ENCODE assay signal across 14 cellular contexts in the genomic region with DNA sequence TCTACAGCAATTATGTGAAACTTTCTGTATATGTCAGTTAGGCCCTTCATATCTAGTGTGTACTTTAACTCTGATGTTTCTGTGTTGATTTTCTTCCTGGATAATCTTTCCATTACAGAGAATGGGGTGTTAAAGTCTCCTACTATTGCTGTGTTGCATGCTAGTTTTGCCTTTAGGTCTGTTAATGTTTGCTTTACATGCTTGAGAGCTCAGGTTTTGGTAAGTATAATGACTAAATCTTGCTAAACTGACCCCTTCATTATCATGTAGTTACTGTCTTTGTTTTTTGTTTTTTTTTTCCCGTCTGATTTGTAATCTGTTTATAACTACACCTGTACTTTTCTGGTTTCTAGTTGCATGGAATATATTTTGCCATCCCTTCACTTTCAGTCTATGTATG.
A peak's percentile ranks its signal among the peaks of the same experiment; 100 is the strongest.
DNase-seq lines count a peak whose midpoint lies in the region; ATAC-seq and TF ChIP-seq lines count a peak whose summit lies in the region.
"Had no signal": no experiment of that assay in that cellular context is flagged by ENCODE, and none has a peak within 500 bp of the region (broad histone marks: within the 10 kb centered on the region; RNA-seq: fewer than 3 reads in every experiment).

No MANE protein-coding gene starts in this region.

- peaks cover 27% of the 10 kb centered on the region for H3K4me1 Mint-ChIP-seq in neural progenitor cell

- H2BK120ac ChIP-seq in mesenchymal stem cell (ENCODE audit: low read depth, low read length): no peak overlapping the region

- H3K9me3 ChIP-seq in neural progenitor cell (ENCODE audit: low read depth): no peaks in the 10 kb centered on the region
- H3K9me3 ChIP-seq in mesenchymal stem cell (ENCODE audit: control insufficient read depth, low read length): no peaks in the 10 kb centered on the region
- H3K9me3 ChIP-seq: testis had no signal

- WGBS in mesenchymal stem cell: no CpG with 5 or more reads among the region's 1 CpG

- H3K4me3 Mint-ChIP-seq in neural progenitor cell: no peak overlapping the region
- H3K4me3 Mint-ChIP-seq: CD4-positive, CD25-positive, alpha-beta regulatory T cell; nephron progenitor cell had no signal

- H2AFZ ChIP-seq in neural progenitor cell (replicated peaks) (no peak overlapping the region), mesenchymal stem cell (ENCODE audit: low read depth, low read length) (no peak overlapping the region)

- no peaks in the 10 kb centered on the region for H3K36me3 ChIP-seq in neural progenitor cell
- H3K36me3 ChIP-seq in mesenchymal stem cell (ENCODE audit: control insufficient read depth in 1 of 2, insufficient read depth in 2 of 2, low read depth in 1 of 2, low read length in 2 of 2): no peaks in the 10 kb centered on the region

- H3K4me2 ChIP-seq in neural progenitor cell (no peak overlapping the region), mesenchymal stem cell (ENCODE audit: low read length, poor library complexity, severe bottlenecking) (no peak overlapping the region)

- H3K27me3 ChIP-seq in neural progenitor cell (no peaks in the 10 kb centered on the region), mesenchymal stem cell (ENCODE audit: control insufficient read depth in 1 of 2, insufficient read depth in 1 of 2, low read length in 2 of 2) (no peaks in the 10 kb centered on the region)
- H3K27me3 ChIP-seq: testis had no signal

- H3F3A ChIP-seq in neural progenitor cell (ENCODE audit: low read depth): no peaks in the 10 kb centered on the region

- peaks cover 3% of the 10 kb centered on the region for H3K27me3 Mint-ChIP-seq in neural progenitor cell (ENCODE audit: insufficient read depth, low read depth)
- H3K27me3 Mint-ChIP-seq: CD4-positive, CD25-positive, alpha-beta regulatory T cell had no signal

- ATAC-seq in GM19023 (IDR thresholded peaks at IDR 0.05; ENCODE audit: unreplicated experiment) (peak; percentile 49), HG02588 (IDR thresholded peaks at IDR 0.05; ENCODE audit: unreplicated experiment) (peak; percentile 56), HG03457 (IDR thresholded peaks at IDR 0.05; ENCODE audit: unreplicated experiment) (peak; percentile 67)

- H2AK5ac ChIP-seq in mesenchymal stem cell (ENCODE audit: low read length, severe bottlenecking): no peak overlapping the region

- no peak overlapping the region for H3K18ac ChIP-seq in mesenchymal stem cell (ENCODE audit: low read depth in 1 of 2, low read length in 2 of 2)

- H3K27ac Mint-ChIP-seq in neural progenitor cell: peak overlapping the region; percentile 10
- H3K27ac Mint-ChIP-seq: activated T-helper 2 cell treated with anti-CD3 and anti-CD28 coated beads, Interferon-gamma antibody, Interleukin-2, Interleukin-4, amounts not matched to agents 10 μg/mL and 5 μg/mL and 100 μg/mL, durations not matched to agents 14 hours and 24 hours and 36 hours; CD4-positive, CD25-positive, alpha-beta regulatory T cell; nephron progenitor cell had no signal

- no peak for DNase-seq in neural progenitor cell (ENCODE audit: low spot score)
- DNase-seq in stimulated activated naive CD4-positive, alpha-beta T cell (lab: John Stamatoyannopoulos, UW): no peak
- no peak for DNase-seq in mesenchymal stem cell
- DNase-seq in activated gamma-delta T cell treated with Interleukin-2 at 50 U/mL for 16 hours: no peak
- DNase-seq in ACHN: no peak
- DNase-seq: activated CD4-positive, alpha-beta T cell treated with anti-CD3 and anti-CD28 coated beads for 48 hours; CD4-positive, CD25-positive, alpha-beta regulatory T cell; NCI-H2171; nephron progenitor cell; testis had no signal

- no peak overlapping the region for H3K14ac ChIP-seq in mesenchymal stem cell (ENCODE audit: low read length in 2 of 2)

- no peak for TF ChIP-seq CTCF in neural progenitor cell (IDR thresholded peaks at IDR 0.05)

- H3K79me1 ChIP-seq in mesenchymal stem cell (replicated peaks; ENCODE audit: low read length, poor library complexity, severe bottlenecking): no peaks in the 10 kb centered on the region

- no peaks in the 10 kb centered on the region for H3K79me2 ChIP-seq in neural progenitor cell (ENCODE audit: low read depth)

- H3K36me3 Mint-ChIP-seq in neural progenitor cell: no peaks in the 10 kb centered on the region
- H3K36me3 Mint-ChIP-seq: CD4-positive, CD25-positive, alpha-beta regulatory T cell had no signal

- H3K9ac ChIP-seq in neural progenitor cell (no peak overlapping the region), mesenchymal stem cell (ENCODE audit: low read length) (no peak overlapping the region)

- H2BK15ac ChIP-seq in mesenchymal stem cell (ENCODE audit: low read depth, poor library complexity, severe bottlenecking): no peak overlapping the region

- H3K4me1 ChIP-seq in neural progenitor cell: no peaks in the 10 kb centered on the region
- peaks cover 3% of the 10 kb centered on the region for H3K4me1 ChIP-seq in mesenchymal stem cell (ENCODE audit: control insufficient read depth, insufficient read depth, low read depth, low read length)
- H3K4me1 ChIP-seq: testis had no signal

- no peak overlapping the region for H2BK5ac ChIP-seq in mesenchymal stem cell (ENCODE audit: low read depth, low read length, poor library complexity, severe bottlenecking)

- H3K27ac ChIP-seq in neural progenitor cell (no peak overlapping the region), mesenchymal stem cell (ENCODE audit: low read length, poor library complexity, severe bottlenecking) (no peak overlapping the region)

- H4K8ac ChIP-seq in mesenchymal stem cell (ENCODE audit: low read length): no peak overlapping the region

- H3K4me3 ChIP-seq in neural progenitor cell (no peak overlapping the region), mesenchymal stem cell (ENCODE audit: insufficient read depth in 1 of 2, low read depth in 1 of 2, low read length in 2 of 2) (no peak overlapping the region)
- H3K4me3 ChIP-seq: testis had no signal

- no peak overlapping the region for H4K91ac ChIP-seq in mesenchymal stem cell (ENCODE audit: low read length)

- no peak overlapping the region for H2BK12ac ChIP-seq in mesenchymal stem cell (ENCODE audit: low read length in 2 of 2)

- in situ Hi-C loops in ACHN (cut with HindIII; ENCODE audit: low pct_ligation_motif_present, low pct_unique_long_range_greater_than_20kb, low sequenced_read_pairs): no loop called here

- H4K20me1 ChIP-seq in neural progenitor cell (ENCODE audit: low read depth): no peaks in the 10 kb centered on the region

- peaks cover 17% of the 10 kb centered on the region for H3K9me3 Mint-ChIP-seq in neural progenitor cell
- H3K9me3 Mint-ChIP-seq: activated T-helper 2 cell treated with anti-CD3 and anti-CD28 coated beads, Interferon-gamma antibody, Interleukin-2, Interleukin-4, amounts not matched to agents 10 μg/mL and 5 μg/mL and 100 μg/mL, durations not matched to agents 14 hours and 24 hours and 36 hours had no signal

- H3K4ac ChIP-seq in mesenchymal stem cell (ENCODE audit: low read depth in 1 of 2, low read length in 2 of 2): no peak overlapping the region

- no peak overlapping the region for H3K23ac ChIP-seq in mesenchymal stem cell (ENCODE audit: low read length in 2 of 2)
